ENCODE assay signal across 8 cellular contexts in the genomic region with DNA sequence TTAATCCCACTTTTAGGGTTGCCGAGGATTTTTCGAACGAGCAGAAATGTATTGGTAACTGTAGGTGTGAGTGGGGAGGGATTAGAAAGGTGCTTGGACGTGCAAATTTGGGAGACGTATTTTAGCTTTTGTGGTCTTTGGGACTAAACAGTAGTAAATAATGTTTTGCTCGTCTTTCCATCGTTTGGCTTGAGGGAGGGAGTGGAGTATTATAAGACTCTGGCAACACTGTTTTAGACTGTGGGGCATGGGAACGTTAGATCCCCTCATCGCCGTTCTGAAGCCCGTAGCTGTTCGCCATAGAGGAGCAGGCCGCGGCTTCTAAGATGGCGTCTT. TPM values are rescaled to one million over a fixed set of nuclear protein-coding genes. Genes with fewer than 3 reads are reported as not detected.
DNase-seq lines count a peak whose midpoint lies in the region; ATAC-seq and TF ChIP-seq lines count a peak whose summit lies in the region.

No MANE protein-coding gene starts in this region.

- H3K9me3 ChIP-seq in HAP-1, result no peaks in the 10 kb centered on the region
- no peaks in the 10 kb centered on the region for H3K9me3 ChIP-seq in hepatocyte (ENCODE audit: low read depth)
- H3K9me3 ChIP-seq in smooth muscle cell (replicated peaks; ENCODE audit: low read depth), result no peaks in the 10 kb centered on the region

- no peak for TF ChIP-seq CTCF in hepatocyte (IDR thresholded peaks at IDR 0.05; ENCODE audit: poor library complexity)
- TF ChIP-seq CTCF in smooth muscle cell (IDR thresholded peaks at IDR 0.05; ENCODE audit: borderline replicate concordance, insufficient read depth, poor library complexity, severe bottlenecking), result no peak

- H3K27ac Mint-ChIP-seq in activated CD4-positive, alpha-beta memory T cell treated with anti-CD3 and anti-CD28 coated beads for 36 hours, result peak overlapping the region; percentile 99

- intact Hi-C loops in activated CD4-positive, alpha-beta memory T cell treated with anti-CD3 and anti-CD28 coated beads for 36 hours (cut with micrococcal nuclease), result loop anchor here (1.0 to 10.0 kb wide), 7 partner anchors 118 to 996 kb away; partner anchors contain the start of genes AGPAT1, DXO, HSD17B8 and PSMB8

- DNase-seq in HAP-1 (ENCODE audit: low spot score in 2 of 2) (no peak), hepatocyte (ENCODE audit: low spot score) (no peak), smooth muscle cell (lab: John Stamatoyannopoulos, UW; ENCODE audit: unreplicated experiment) (no peak), SHP77 (lab: John Stamatoyannopoulos, UW) (no peak), activated gamma-delta T cell treated with Interleukin-2 at 50 U/mL for 16 hours (no peak)
- no peak for DNase-seq in activated CD4-positive, alpha-beta memory T cell treated with anti-CD3 and anti-CD28 coated beads for 36 hours

- H3K4me1 Mint-ChIP-seq in activated CD4-positive, alpha-beta memory T cell treated with anti-CD3 and anti-CD28 coated beads for 36 hours (ENCODE audit: low read depth), result peaks cover 23% of the 10 kb centered on the region

- H3K9me2 ChIP-seq in hepatocyte (replicated peaks; ENCODE audit: insufficient read depth), result no peaks in the 10 kb centered on the region

- no peaks in the 10 kb centered on the region for H3K9me3 Mint-ChIP-seq in activated CD4-positive, alpha-beta memory T cell treated with anti-CD3 and anti-CD28 coated beads for 36 hours

- peaks cover 74% of the 10 kb centered on the region for H3K79me2 ChIP-seq in hepatocyte
- peaks cover 63% of the 10 kb centered on the region for H3K79me2 ChIP-seq in smooth muscle cell (ENCODE audit: low read depth)

- H3K27me3 Mint-ChIP-seq in activated CD4-positive, alpha-beta memory T cell treated with anti-CD3 and anti-CD28 coated beads for 36 hours, result no peaks in the 10 kb centered on the region

- under 1% methylated on average over 15 of the region's 15 CpGs for WGBS in hepatocyte (ENCODE audit: low lambda C conversion rate, missing lambda C conversion rate)
- under 1% methylated on average over 15 of the region's 15 CpGs for WGBS in smooth muscle cell (ENCODE audit: low lambda C conversion rate)

- H3K4me3 ChIP-seq in HAP-1, result peak overlapping the region; percentile 89
- H3K4me3 ChIP-seq in hepatocyte, result peak overlapping the region; percentile 69
- H3K4me3 ChIP-seq in smooth muscle cell, result peak overlapping the region; percentile 84

- H3K4me2 ChIP-seq in hepatocyte (peak overlapping the region; percentile 89), smooth muscle cell (peak overlapping the region; percentile 95)

- H4K20me1 ChIP-seq in hepatocyte (ENCODE audit: insufficient read depth, poor library complexity, severe bottlenecking) (peaks cover 45% of the 10 kb centered on the region), smooth muscle cell (ENCODE audit: low read depth) (peaks cover 54% of the 10 kb centered on the region)

- peak overlapping the region; percentile 100 for H3K27ac ChIP-seq in hepatocyte
- peak overlapping the region; percentile 99 for H3K27ac ChIP-seq in smooth muscle cell (ENCODE audit: low read depth)

- H2AFZ ChIP-seq in hepatocyte, result no peak overlapping the region
- H2AFZ ChIP-seq in smooth muscle cell (ENCODE audit: low read depth), result no peak overlapping the region

- peaks cover 54% of the 10 kb centered on the region for H3F3A ChIP-seq in smooth muscle cell (ENCODE audit: low read depth)

- peak overlapping the region; percentile 99 for H3K9ac ChIP-seq in smooth muscle cell (ENCODE audit: low read depth)

- peaks cover 17% of the 10 kb centered on the region for H3K4me1 ChIP-seq in HAP-1
- peaks cover 21% of the 10 kb centered on the region for H3K4me1 ChIP-seq in hepatocyte (ENCODE audit: insufficient read depth)
- peaks cover 24% of the 10 kb centered on the region for H3K4me1 ChIP-seq in smooth muscle cell (ENCODE audit: low read depth)

- CTCF ChIA-PET in activated CD4-positive, alpha-beta memory T cell treated with anti-CD3 and anti-CD28 coated beads for 36 hours (lab: Charles Lee), result interaction anchor here (0.7 to 16.8 kb wide), 13 partner anchors 13 to 279 kb away, joined by 3 to 267 read pairs (median 9); partner anchors contain the start of genes HLA-DMA, HLA-DMB, PSMB9 and TAP1

- in situ Hi-C loops in HAP-1 (cut with MboI; ENCODE audit: low sequenced_read_pairs), result loop anchor here (5.0 kb wide), 1 partner anchor 79 kb away; no protein-coding TSS in a partner anchor

- ATAC-seq in HG02973 (IDR thresholded peaks at IDR 0.05; ENCODE audit: unreplicated experiment) (no peak), HG03469 (IDR thresholded peaks at IDR 0.05; ENCODE audit: unreplicated experiment) (no peak)

- peak overlapping the region; percentile 98 for H3K4me3 Mint-ChIP-seq in activated CD4-positive, alpha-beta memory T cell treated with anti-CD3 and anti-CD28 coated beads for 36 hours

- peaks cover 58% of the 10 kb centered on the region for H3K36me3 ChIP-seq in HAP-1 (replicated peaks)
- H3K36me3 ChIP-seq in hepatocyte (replicated peaks; ENCODE audit: insufficient read depth, low read depth), result no peaks in the 10 kb centered on the region
- peaks cover 4% of the 10 kb centered on the region for H3K36me3 ChIP-seq in smooth muscle cell (ENCODE audit: low read depth)

- H3K27me3 ChIP-seq in HAP-1 (ENCODE audit: low read depth), result no peaks in the 10 kb centered on the region
- H3K27me3 ChIP-seq in hepatocyte, result no peaks in the 10 kb centered on the region
- no peaks in the 10 kb centered on the region for H3K27me3 ChIP-seq in smooth muscle cell (ENCODE audit: low read depth)

- POLR2A ChIA-PET in activated CD4-positive, alpha-beta memory T cell treated with anti-CD3 and anti-CD28 coated beads for 36 hours (lab: Charles Lee), result interaction anchor here (0.6 to 10.4 kb wide), 33 partner anchors 11 to 1233 kb away, joined by 3 to 133 read pairs (median 6); partner anchors contain the start of genes B3GALT4, HLA-DMA, HLA-DMB and HSD17B8

- H3K36me3 Mint-ChIP-seq in activated CD4-positive, alpha-beta memory T cell treated with anti-CD3 and anti-CD28 coated beads for 36 hours, result peaks cover 69% of the 10 kb centered on the region

RNA-seq across cellular contexts. Expression of gene BRD2, which starts 2.8 kb away (rescaled TPM):
- total RNA-seq in activated CD4-positive, alpha-beta memory T cell treated with anti-CD3 and anti-CD28 coated beads for 36 hours, result 100 to 1,000 TPM; 168 to 190 TPM
- total RNA-seq in hepatocyte (132 and 133 TPM in 2 replicates), smooth muscle cell (205 and 244 TPM in 2 replicates)
- polyA plus RNA-seq in hepatocyte (106 and 118 TPM in 2 replicates), smooth muscle cell (162 and 197 TPM in 2 replicates)

RNA-seq across cellular contexts. Expression of gene HLA-DMA, which starts 18.3 kb away (rescaled TPM):
- total RNA-seq in activated CD4-positive, alpha-beta memory T cell treated with anti-CD3 and anti-CD28 coated beads for 36 hours, result 10 to 100 TPM in 1 of 2 experiments, 1 to 10 TPM in 1; 9.6 to 10.2 TPM
- total RNA-seq in hepatocyte, result 9.0 and 9.5 TPM in 2 replicates
- polyA plus RNA-seq in hepatocyte, result 4.7 and 9.2 TPM in 2 replicates
- total RNA-seq in smooth muscle cell, result 0.90 and 3.1 TPM in 2 replicates
- polyA plus RNA-seq in smooth muscle cell, result 4.0 and 4.8 TPM in 2 replicates

RNA-seq across cellular contexts. Expression of gene HLA-DMB, which starts 30.4 kb away (rescaled TPM):
- 1 to 10 TPM; 1.6 to 1.9 TPM for total RNA-seq in activated CD4-positive, alpha-beta memory T cell treated with anti-CD3 and anti-CD28 coated beads for 36 hours
- total RNA-seq in hepatocyte (1.00 and 1.0 TPM in 2 replicates), smooth muscle cell (not detected in 2 replicates)
- polyA plus RNA-seq in hepatocyte (1.7 TPM in 1 of 2 replicates, not detected in the other), smooth muscle cell (not detected in 2 replicates)

RNA-seq across cellular contexts. Expression of gene HLA-DOA, which starts 38.2 kb away (rescaled TPM):
- total RNA-seq in activated CD4-positive, alpha-beta memory T cell treated with anti-CD3 and anti-CD28 coated beads for 36 hours, result under 1 TPM; 0.53 to 0.55 TPM
- 1.4 and 2.0 TPM in 2 replicates for total RNA-seq in hepatocyte
- polyA plus RNA-seq in hepatocyte, result 0.79 and 0.83 TPM in 2 replicates
- total RNA-seq in smooth muscle cell, result 0.09 TPM in 1 of 2 replicates, not detected in the other
- 0.26 TPM in 1 of 2 replicates, not detected in the other for polyA plus RNA-seq in smooth muscle cell
